19 cellular contexts compared by ENCODE assay signal in genomic region chr14:104100171-104101085, GRCh38. TPM values are rescaled to one million over a fixed set of nuclear protein-coding genes. Genes with fewer than 3 reads are reported as not detected.
DNase-seq lines count a peak whose midpoint lies in the region; ATAC-seq and TF ChIP-seq lines count a peak whose summit lies in the region.
"Had no signal": no experiment of that assay in that cellular context is flagged by ENCODE, and none has a peak within 500 bp of the region (broad histone marks: within the 10 kb centered on the region; RNA-seq: fewer than 3 reads in every experiment).

No MANE protein-coding gene starts in this region.

- peaks cover 5% of the 10 kb centered on the region for H3K4me1 Mint-ChIP-seq in nephron progenitor cell
- H3K4me1 Mint-ChIP-seq in stimulated activated naive B cell treated with anti-CD40 and anti-IgM and Interleukin-4, amounts not matched to agents 10 μg/mL and 1 μg/mL and 100 μg/mL, for 72 hours: peaks cover 0 to 2% of the 10 kb centered on the region in 2 donors
- H3K4me1 Mint-ChIP-seq: activated CD4-positive, alpha-beta T cell treated with anti-CD3 and anti-CD28 coated beads for 36 hours; activated T-helper 17 cell treated with anti-CD3 and anti-CD28 coated beads, Interleukin-2, amount 50 U/mL, for 72 hours; brain had no signal

- no peaks in the 10 kb centered on the region for H3K36me3 Mint-ChIP-seq in nephron progenitor cell (ENCODE audit: low read depth)
- no peaks in the 10 kb centered on the region for H3K36me3 Mint-ChIP-seq in stimulated activated naive B cell treated with anti-CD40 and anti-IgM and Interleukin-4, amounts not matched to agents 10 μg/mL and 1 μg/mL and 100 μg/mL, for 72 hours
- H3K36me3 Mint-ChIP-seq: brain had no signal

- CTCF ChIA-PET in mammary epithelial cell (lab: Charles Lee; ENCODE audit: low non-redundant PET): no interaction called here

- intact Hi-C loops in mammary epithelial cell (cut with micrococcal nuclease): no loop called here
- intact Hi-C loops in heart left ventricle (cut with DNase I): no loop called here

- H3K4me3 Mint-ChIP-seq in nephron progenitor cell: no peak overlapping the region
- H3K4me3 Mint-ChIP-seq in stimulated activated naive B cell treated with anti-CD40 and anti-IgM and Interleukin-4, amounts not matched to agents 10 μg/mL and 1 μg/mL and 100 μg/mL, for 72 hours: no peak overlapping the region
- H3K4me3 Mint-ChIP-seq: activated CD4-positive, alpha-beta T cell treated with anti-CD3 and anti-CD28 coated beads for 36 hours; activated T-helper 17 cell treated with anti-CD3 and anti-CD28 coated beads, Interleukin-2, amount 50 U/mL, for 72 hours; brain had no signal

- DNase-seq in mammary epithelial cell: no peak
- DNase-seq in heart left ventricle: peak in 3 of 5 donors; percentile 17 to 37 (median 20)
- DNase-seq in nephron progenitor cell: peak; percentile 1
- DNase-seq in coronary artery (ENCODE audit: low spot score): no peak
- DNase-seq in stimulated activated naive B cell treated with anti-CD40 and anti-IgM and Interleukin-4, amounts not matched to agents 10 μg/mL and 1 μg/mL and 100 μg/mL, for 72 hours: no peak
- DNase-seq: activated CD4-positive, alpha-beta T cell treated with anti-CD3 and anti-CD28 coated beads for 36 hours; BE2C; foreskin keratinocyte; hypothalamus; NCI-H2107; NCI-H524; SHP77; stimulated activated CD4-positive, alpha-beta T cell treated with anti-CD3 and anti-CD28 coated beads, Interleukin-15, amount 100 ng/mL, for 24 hours; uterus had no signal

- H3K27ac ChIP-seq in BLaER1 (peak overlapping the region; percentile 83), mammary epithelial cell (ENCODE audit: insufficient read depth, low read depth, low read length) (no peak overlapping the region), heart left ventricle (no peak overlapping the region), coronary artery (no peak overlapping the region), gastroesophageal sphincter (no peak overlapping the region)
- H3K27ac ChIP-seq: foreskin keratinocyte, uterus had no signal

- peaks cover 12% of the 10 kb centered on the region for H3K9me3 ChIP-seq in BLaER1
- H3K9me3 ChIP-seq in mammary epithelial cell (replicated peaks; ENCODE audit: insufficient read depth, low read length): no peaks in the 10 kb centered on the region
- no peaks in the 10 kb centered on the region for H3K9me3 ChIP-seq in heart left ventricle
- no peaks in the 10 kb centered on the region for H3K9me3 ChIP-seq in gastroesophageal sphincter
- H3K9me3 ChIP-seq: BE2C, uterus had no signal

- H3K27me3 ChIP-seq in BLaER1 (no peaks in the 10 kb centered on the region), mammary epithelial cell (ENCODE audit: insufficient read depth, low read length) (peaks cover 3% of the 10 kb centered on the region), heart left ventricle (peaks cover 0 to 13% (median 0%) of the 10 kb centered on the region in 9 donors), gastroesophageal sphincter (peaks cover 9% of the 10 kb centered on the region)
- H3K27me3 ChIP-seq: BE2C, uterus had no signal

- TF ChIP-seq EP300 in gastroesophageal sphincter (IDR thresholded peaks at IDR 0.05): no peak

- no peak for ATAC-seq in heart left ventricle
- no peak for ATAC-seq in activated CD4-positive, CD25-positive, alpha-beta regulatory T cell treated with anti-CD3 and anti-CD28 coated beads, Interleukin-2, amount 50 U/mL, for 24 hours
- no peak for ATAC-seq in gastroesophageal sphincter
- ATAC-seq in stimulated activated naive B cell treated with anti-CD40 and anti-IgM and Interleukin-4, amounts not matched to agents 10 μg/mL and 1 μg/mL and 100 μg/mL, for 72 hours (replicated peaks): no peak
- ATAC-seq: activated CD4-positive, alpha-beta T cell treated with anti-CD3 and anti-CD28 coated beads for 36 hours; activated T-helper 17 cell treated with anti-CD3 and anti-CD28 coated beads, Interleukin-2, amount 50 U/mL, for 72 hours; foreskin keratinocyte had no signal

- no peaks in the 10 kb centered on the region for H3K36me3 ChIP-seq in BLaER1
- H3K36me3 ChIP-seq in mammary epithelial cell (ENCODE audit: insufficient read depth, low read length): no peaks in the 10 kb centered on the region
- H3K36me3 ChIP-seq in heart left ventricle: no peaks in the 10 kb centered on the region
- H3K36me3 ChIP-seq in gastroesophageal sphincter: no peaks in the 10 kb centered on the region
- H3K36me3 ChIP-seq: BE2C, uterus had no signal

- peak overlapping the region; percentile 78 for H2AFZ ChIP-seq in mammary epithelial cell (ENCODE audit: low read depth, low read length)

- no peaks in the 10 kb centered on the region for H3K79me2 ChIP-seq in mammary epithelial cell (ENCODE audit: insufficient read depth, low read length)

- no TSS peak for BruUV-seq in mammary epithelial cell (replicated peaks; lab: Mats Ljungman, UMichigan)

- peaks cover 4% of the 10 kb centered on the region for H3K27me3 Mint-ChIP-seq in nephron progenitor cell (ENCODE audit: low read depth, poor library complexity)
- H3K27me3 Mint-ChIP-seq in stimulated activated naive B cell treated with anti-CD40 and anti-IgM and Interleukin-4, amounts not matched to agents 10 μg/mL and 1 μg/mL and 100 μg/mL, for 72 hours: peaks cover 0 to 6% of the 10 kb centered on the region in 2 donors
- H3K27me3 Mint-ChIP-seq: activated CD4-positive, alpha-beta T cell treated with anti-CD3 and anti-CD28 coated beads for 36 hours; activated T-helper 17 cell treated with anti-CD3 and anti-CD28 coated beads, Interleukin-2, amount 50 U/mL, for 72 hours; brain had no signal

- H3K4me3 ChIP-seq in BLaER1: no peak overlapping the region
- no peak overlapping the region for H3K4me3 ChIP-seq in mammary epithelial cell (replicated peaks in 1 of 3; ENCODE audit: insufficient read depth in 1 of 3, low read depth in 2 of 3, low read length in 3 of 3)
- no peak overlapping the region for H3K4me3 ChIP-seq in heart left ventricle
- H3K4me3 ChIP-seq in coronary artery: no peak overlapping the region
- no peak overlapping the region for H3K4me3 ChIP-seq in gastroesophageal sphincter
- H3K4me3 ChIP-seq: uterus had no signal

- in situ Hi-C loops in mammary epithelial cell (cut with MboI; ENCODE audit: low sequenced_read_pairs in 2 of 2): no loop called here

- no peak for TF ChIP-seq CTCF in mammary epithelial cell (conservative IDR thresholded peaks at IDR 0.05 in 1 of 2, IDR thresholded peaks at IDR 0.05 in 1 of 2; ENCODE audit: extremely low read depth in 1 of 2, insufficient read depth in 1 of 2, low read depth in 1 of 2, low read length in 2 of 2)
- TF ChIP-seq CTCF in heart left ventricle (IDR thresholded peaks at IDR 0.05): no peak
- TF ChIP-seq CTCF in nephron progenitor cell (IDR thresholded peaks at IDR 0.05): no peak
- no peak for TF ChIP-seq CTCF in coronary artery (IDR thresholded peaks at IDR 0.05)
- no peak for TF ChIP-seq CTCF in gastroesophageal sphincter (IDR thresholded peaks at IDR 0.05)

- dilution Hi-C loops in mammary epithelial cell (cut with HindIII; ENCODE audit: low sequenced_read_pairs): no loop called here

- H3K9ac ChIP-seq in BLaER1: peak overlapping the region; percentile 63
- no peak overlapping the region for H3K9ac ChIP-seq in mammary epithelial cell (ENCODE audit: insufficient read depth, low read length)

- WGBS in mammary epithelial cell (ENCODE audit: low coverage, missing lambda C conversion rate): 43% methylated on average over 6 of the region's 23 CpGs
- 75 to 86% (median 78%) methylated on average over 10 to 23 of the region's 23 CpGs for WGBS in heart left ventricle, 4 donors
- WGBS in gastroesophageal sphincter (ENCODE audit: low coverage in 1 of 2), 2 donors: no CpG with 5 or more reads among the region's 23 CpGs

- no peak overlapping the region for H3K27ac Mint-ChIP-seq in nephron progenitor cell
- H3K27ac Mint-ChIP-seq in stimulated activated naive B cell treated with anti-CD40 and anti-IgM and Interleukin-4, amounts not matched to agents 10 μg/mL and 1 μg/mL and 100 μg/mL, for 72 hours: no peak overlapping the region
- H3K27ac Mint-ChIP-seq: activated CD4-positive, alpha-beta T cell treated with anti-CD3 and anti-CD28 coated beads for 36 hours; activated T-helper 17 cell treated with anti-CD3 and anti-CD28 coated beads, Interleukin-2, amount 50 U/mL, for 72 hours; brain had no signal

- H4K20me1 ChIP-seq in BLaER1: no peaks in the 10 kb centered on the region
- no peaks in the 10 kb centered on the region for H4K20me1 ChIP-seq in mammary epithelial cell (ENCODE audit: insufficient read depth, low read length)

- H3K9me3 Mint-ChIP-seq in nephron progenitor cell: no peaks in the 10 kb centered on the region
- H3K9me3 Mint-ChIP-seq in stimulated activated naive B cell treated with anti-CD40 and anti-IgM and Interleukin-4, amounts not matched to agents 10 μg/mL and 1 μg/mL and 100 μg/mL, for 72 hours: no peaks in the 10 kb centered on the region
- H3K9me3 Mint-ChIP-seq: activated T-helper 17 cell treated with anti-CD3 and anti-CD28 coated beads, Interleukin-2, amount 50 U/mL, for 72 hours had no signal

- TF ChIP-seq POLR2A in heart left ventricle (IDR thresholded peaks at IDR 0.05): no peak
- TF ChIP-seq POLR2A in gastroesophageal sphincter (IDR thresholded peaks at IDR 0.05): no peak

- H3K4me1 ChIP-seq in BLaER1: peaks cover 100% of the 10 kb centered on the region
- H3K4me1 ChIP-seq in mammary epithelial cell (ENCODE audit: insufficient read depth, low read length): peaks cover 14% of the 10 kb centered on the region
- no peaks in the 10 kb centered on the region for H3K4me1 ChIP-seq in heart left ventricle
- no peaks in the 10 kb centered on the region for H3K4me1 ChIP-seq in gastroesophageal sphincter
- H3K4me1 ChIP-seq: foreskin keratinocyte, uterus had no signal

- H3K4me2 ChIP-seq in BLaER1 (peak overlapping the region; percentile 95), mammary epithelial cell (ENCODE audit: insufficient read depth, low read depth, low read length) (peak overlapping the region; percentile 6)

RNA-seq across cellular contexts. Expression of gene ASPG, which starts 14.9 kb away (rescaled TPM):
- under 1 TPM in 1 of 2 donors, not detected in 1; 0.09 TPM for total RNA-seq in mammary epithelial cell
- not detected for polyA plus RNA-seq in mammary epithelial cell
- not detected for polyA minus RNA-seq in mammary epithelial cell
- total RNA-seq in heart left ventricle: 10 to 100 TPM in 7 of 9 donors, 1 to 10 TPM in 2; 6.0 to 54.6 (median 16.3) TPM
- 10 to 100 TPM in 1 of 2 donors, 1 to 10 TPM in 1; 3.2 to 16.3 TPM for polyA plus RNA-seq in heart left ventricle
- 1 to 10 TPM in 1 of 4 donors, under 1 TPM in 1, not detected in 2; 0.13 to 1.1 TPM for total RNA-seq in gastroesophageal sphincter
- total RNA-seq: activated CD4-positive, alpha-beta T cell treated with anti-CD3 and anti-CD28 coated beads for 36 hours; activated T-helper 17 cell treated with anti-CD3 and anti-CD28 coated beads, Interleukin-2, amount 50 U/mL, for 72 hours had no signal

RNA-seq across cellular contexts. Expression of gene KIF26A, which starts 38.0 kb away (rescaled TPM):
- total RNA-seq in mammary epithelial cell (under 1 TPM; 0.19 to 0.67 TPM), heart left ventricle (10 to 100 TPM in 2 of 9 donors, 1 to 10 TPM in 7; 4.9 to 12.6 (median 7.8) TPM), gastroesophageal sphincter (1 to 10 TPM; 2.2 to 6.9 (median 2.9) TPM)
- polyA plus RNA-seq in mammary epithelial cell (0.02 TPM), heart left ventricle (1 to 10 TPM; 5.0 to 8.0 TPM)
- not detected for polyA minus RNA-seq in mammary epithelial cell

Comparison
In these comparisons a context has a peak if more than half of its experiments do, and no peak if none do; other contexts are left out.
1. DNase-seq: peak in heart left ventricle (3 of 5) and nephron progenitor cell (single experiment); none in mammary epithelial cell (single experiment), coronary artery (single experiment) and stimulated activated naive B cell treated with anti-CD40 and anti-IgM and Interleukin-4, amounts not matched to agents 10 μg/mL and 1 μg/mL and 100 μg/mL, for 72 hours (single experiment).